ENCODE assay signal across 21 cellular contexts in the genomic region with DNA sequence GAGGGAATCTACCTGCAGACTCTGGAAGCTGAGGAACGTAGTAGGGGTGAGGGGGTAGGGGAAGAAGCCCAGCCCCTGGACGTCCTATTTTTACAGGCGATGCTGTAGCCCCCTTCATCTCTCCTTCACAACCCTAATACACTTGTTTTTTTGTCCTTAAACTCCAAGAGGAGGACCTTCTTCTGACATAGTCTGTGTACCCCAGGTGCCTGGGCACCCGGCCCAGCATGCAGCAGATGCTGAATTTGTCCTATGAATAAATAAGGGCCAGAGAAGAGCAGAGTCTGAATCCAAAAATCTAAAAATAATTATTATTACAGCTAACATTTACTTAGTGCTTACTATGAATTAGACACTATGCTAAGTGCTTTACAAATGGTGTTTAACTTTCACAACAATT. TPM values are rescaled to one million over a fixed set of nuclear protein-coding genes. Genes with fewer than 3 reads are reported as not detected.
A peak's percentile ranks its signal among the peaks of the same experiment; 100 is the strongest.
DNase-seq lines count a peak whose midpoint lies in the region; ATAC-seq and TF ChIP-seq lines count a peak whose summit lies in the region.
"Had no signal": no experiment of that assay in that cellular context is flagged by ENCODE, and none has a peak within 500 bp of the region (broad histone marks: within the 10 kb centered on the region; RNA-seq: fewer than 3 reads in every experiment).

No MANE protein-coding gene starts in this region.

- no peak overlapping the region for H3K4me3 Mint-ChIP-seq in effector memory CD8-positive, alpha-beta T cell
- no peak overlapping the region for H3K4me3 Mint-ChIP-seq in H9
- H3K4me3 Mint-ChIP-seq in activated T-cell treated with anti-CD3 and anti-CD28 coated beads, Interleukin-2, amount 50 U/mL, for 72 hours = no peak overlapping the region
- H3K4me3 Mint-ChIP-seq: activated naive CD4-positive, alpha-beta T cell treated with anti-CD3 and anti-CD28 coated beads for 36 hours had no signal

- H3K36me3 ChIP-seq in left ventricle myocardium inferior (no peaks in the 10 kb centered on the region), OCI-LY7 (ENCODE audit: insufficient read depth, low read length) (peaks cover 93% of the 10 kb centered on the region), skeletal muscle satellite cell (ENCODE audit: insufficient read depth, low read length) (peaks cover 7% of the 10 kb centered on the region)
- H3K36me3 ChIP-seq: gastrocnemius medialis had no signal

- no peak overlapping the region for H3K14ac ChIP-seq in H9 (ENCODE audit: insufficient read depth, low read length)

- no peak for ATAC-seq in left cardiac atrium
- no peak for ATAC-seq in effector memory CD8-positive, alpha-beta T cell (replicated peaks)
- ATAC-seq in activated T-cell treated with anti-CD3 and anti-CD28 coated beads, Interleukin-2, amount 50 U/mL, for 72 hours (replicated peaks in 1 of 2) = no peak
- ATAC-seq: gastrocnemius medialis, left lobe of liver had no signal

- no peak overlapping the region for H2BK5ac ChIP-seq in H9 (ENCODE audit: insufficient read length, low read length)

- H3K4me1 ChIP-seq in left ventricle myocardium inferior (peaks cover 29% of the 10 kb centered on the region), OCI-LY7 (ENCODE audit: insufficient read depth, low read length, poor library complexity, severe bottlenecking) (peaks cover 30% of the 10 kb centered on the region), skeletal muscle satellite cell (ENCODE audit: control insufficient read depth, insufficient read depth, low read length) (peaks cover 20% of the 10 kb centered on the region), H9 (ENCODE audit: insufficient read depth, low read length) (peaks cover 2% of the 10 kb centered on the region)
- H3K4me1 ChIP-seq: parathyroid adenoma had no signal

- H4K5ac ChIP-seq in H9 (ENCODE audit: insufficient read length, low read depth, low read length) = no peak overlapping the region

- H3K27me3 ChIP-seq in left ventricle myocardium inferior (ENCODE audit: low read depth) (no peaks in the 10 kb centered on the region), skeletal muscle satellite cell (ENCODE audit: control insufficient read depth, insufficient read depth, low read length) (no peaks in the 10 kb centered on the region), H9 (ENCODE audit: insufficient read depth, low read length) (no peaks in the 10 kb centered on the region)

- DNase-seq in left ventricle myocardium inferior = no peak
- DNase-seq in left cardiac atrium = no peak
- no peak for DNase-seq in OCI-LY7 (ENCODE audit: low spot score)
- DNase-seq in effector memory CD8-positive, alpha-beta T cell = no peak
- no peak for DNase-seq in H9
- no peak for DNase-seq in NCI-H2081 treated with DMSO at 0.1 percent for 48 hours (lab: John Stamatoyannopoulos, UW)
- no peak for DNase-seq in activated T-cell treated with anti-CD3 and anti-CD28 coated beads, Interleukin-2, amount 50 U/mL, for 72 hours
- DNase-seq: activated CD4-positive, alpha-beta T cell treated with anti-CD3 and anti-CD28 coated beads for 1 hour; activated CD8-positive, alpha-beta memory T cell treated with anti-CD3 and anti-CD28 coated beads, Interleukin-2, amount 50 U/mL, for 4 hours; activated naive CD4-positive, alpha-beta T cell treated with anti-CD3 and anti-CD28 coated beads for 36 hours; Calu3; gastrocnemius medialis; Karpas-422; NCI-H1417; NCI-H226; SHP77 treated with DMSO at 0.1 percent for 48 hours; stimulated activated CD4-positive, alpha-beta T cell treated with anti-CD3 and anti-CD28 coated beads, Interleukin-4, amount 100 ng/mL, for 1 hour; T1000 had no signal

- H3K9me2 ChIP-seq in OCI-LY7 (ENCODE audit: insufficient read depth, low read length) = no peaks in the 10 kb centered on the region

- H3K4me1 Mint-ChIP-seq in effector memory CD8-positive, alpha-beta T cell (ENCODE audit: low read depth in 2 of 2) = peaks cover 3 to 6% of the 10 kb centered on the region in 2 donors
- peaks cover 24 to 29% of the 10 kb centered on the region in 2 experiments for H3K4me1 Mint-ChIP-seq in H9
- peaks cover 35% of the 10 kb centered on the region for H3K4me1 Mint-ChIP-seq in activated T-cell treated with anti-CD3 and anti-CD28 coated beads, Interleukin-2, amount 50 U/mL, for 72 hours (ENCODE audit: low read depth)

- BruUV-seq in OCI-LY7 (replicated peaks; lab: Mats Ljungman, UMichigan) = no TSS peak

- H3K27ac ChIP-seq in left ventricle myocardium inferior (replicated peaks) (peak overlapping the region; percentile 23), OCI-LY7 (ENCODE audit: low read depth, low read length, poor library complexity, severe bottlenecking) (no peak overlapping the region), H9 (ENCODE audit: insufficient read length, low read depth, low read length) (no peak overlapping the region)
- H3K27ac ChIP-seq: gastrocnemius medialis, parathyroid adenoma had no signal

- H2AK5ac ChIP-seq in H9 (ENCODE audit: insufficient read length, low read length) = no peak overlapping the region

- H3K23ac ChIP-seq in H9 (ENCODE audit: insufficient read length, low read depth, low read length) = no peak overlapping the region

- no peaks in the 10 kb centered on the region for H3K9me3 Mint-ChIP-seq in effector memory CD8-positive, alpha-beta T cell
- H3K9me3 Mint-ChIP-seq in H9 = peaks cover 0 to 5% of the 10 kb centered on the region in 2 experiments; a peak in 1 of 5 replicates
- H3K9me3 Mint-ChIP-seq in activated T-cell treated with anti-CD3 and anti-CD28 coated beads, Interleukin-2, amount 50 U/mL, for 72 hours = peaks cover 0 to 1% of the 10 kb centered on the region in 2 donors
- H3K9me3 Mint-ChIP-seq: activated naive CD4-positive, alpha-beta T cell treated with anti-CD3 and anti-CD28 coated beads for 36 hours had no signal

- H3K27ac Mint-ChIP-seq in effector memory CD8-positive, alpha-beta T cell = peak overlapping the region; percentile 9 to 28
- H3K27ac Mint-ChIP-seq in H9 = no peak overlapping the region
- no peak overlapping the region for H3K27ac Mint-ChIP-seq in activated T-cell treated with anti-CD3 and anti-CD28 coated beads, Interleukin-2, amount 50 U/mL, for 72 hours
- H3K27ac Mint-ChIP-seq: activated naive CD4-positive, alpha-beta T cell treated with anti-CD3 and anti-CD28 coated beads for 36 hours had no signal

- H3K4ac ChIP-seq in H9 (ENCODE audit: low read depth, low read length) = no peak overlapping the region

- H3K18ac ChIP-seq in H9 (ENCODE audit: insufficient read length, low read depth, low read length) = no peak overlapping the region

- CTCF ChIA-PET in OCI-LY7 (lab: Charles Lee; ENCODE audit: unreplicated experiment) = no interaction called here

- no peak overlapping the region for H3K9ac ChIP-seq in skeletal muscle satellite cell (ENCODE audit: low read depth, low read length)
- H3K9ac ChIP-seq in H9 (ENCODE audit: extremely low read depth, insufficient read length, low read length) = no peak overlapping the region
- H3K9ac ChIP-seq: parathyroid adenoma had no signal

- no peak overlapping the region for H2BK15ac ChIP-seq in H9 (ENCODE audit: low read depth, low read length)

- peaks cover 10% of the 10 kb centered on the region for H3K9me3 ChIP-seq in left ventricle myocardium inferior (replicated peaks)
- peaks cover 10% of the 10 kb centered on the region for H3K9me3 ChIP-seq in OCI-LY7 (ENCODE audit: low read length)
- no peaks in the 10 kb centered on the region for H3K9me3 ChIP-seq in skeletal muscle satellite cell (replicated peaks; ENCODE audit: low read length)
- no peaks in the 10 kb centered on the region for H3K9me3 ChIP-seq in H9 (ENCODE audit: control insufficient read depth, low read depth, low read length)
- H3K9me3 ChIP-seq: gastrocnemius medialis had no signal

- peaks cover 3% of the 10 kb centered on the region for H3K36me3 Mint-ChIP-seq in effector memory CD8-positive, alpha-beta T cell (ENCODE audit: insufficient read depth)
- peaks cover 22 to 49% (median 39%) of the 10 kb centered on the region in 3 experiments for H3K36me3 Mint-ChIP-seq in H9 (ENCODE audit: insufficient read depth in 1 of 3, low read depth in 3 of 3)
- H3K36me3 Mint-ChIP-seq in activated T-cell treated with anti-CD3 and anti-CD28 coated beads, Interleukin-2, amount 50 U/mL, for 72 hours (ENCODE audit: insufficient read depth in 2 of 2) = peaks cover 7 to 38% of the 10 kb centered on the region in 2 donors

- H3K4me3 ChIP-seq in left ventricle myocardium inferior (no peak overlapping the region), OCI-LY7 (ENCODE audit: low read depth, low read length, poor library complexity, severe bottlenecking) (no peak overlapping the region), skeletal muscle satellite cell (ENCODE audit: low read length) (no peak overlapping the region)
- H3K4me3 ChIP-seq: gastrocnemius medialis had no signal

- no peak overlapping the region for H3K56ac ChIP-seq in H9 (ENCODE audit: insufficient read length, low read depth, low read length)

- POLR2A ChIA-PET in OCI-LY7 (lab: Charles Lee) = no interaction called here

- H4K20me1 ChIP-seq in OCI-LY7 (ENCODE audit: insufficient read depth, low read length) (no peaks in the 10 kb centered on the region), H9 (ENCODE audit: control insufficient read depth, insufficient read depth, insufficient read length) (no peaks in the 10 kb centered on the region)

- H3K4me2 ChIP-seq in OCI-LY7 (ENCODE audit: low read length) (peak overlapping the region; percentile 24; the same call in 1 of the 2 replicates), skeletal muscle satellite cell (ENCODE audit: low read length) (peak overlapping the region; percentile 34), H9 (ENCODE audit: insufficient read depth, insufficient read length, low read length) (no peak overlapping the region)

- no peak overlapping the region for H2BK120ac ChIP-seq in H9 (ENCODE audit: low read depth, low read length, poor library complexity, severe bottlenecking)

- H3K27me3 Mint-ChIP-seq in effector memory CD8-positive, alpha-beta T cell = no peaks in the 10 kb centered on the region
- H3K27me3 Mint-ChIP-seq in H9 (ENCODE audit: low read depth) = no peaks in the 10 kb centered on the region
- no peaks in the 10 kb centered on the region for H3K27me3 Mint-ChIP-seq in activated T-cell treated with anti-CD3 and anti-CD28 coated beads, Interleukin-2, amount 50 U/mL, for 72 hours (ENCODE audit: low read depth)

- H2AFZ ChIP-seq in OCI-LY7 (ENCODE audit: low read length) (no peak overlapping the region), H9 (ENCODE audit: low read length) (no peak overlapping the region)
- H2AFZ ChIP-seq: parathyroid adenoma had no signal

- H3K79me1 ChIP-seq in H9 (ENCODE audit: insufficient read depth, low read depth, low read length, poor library complexity, severe bottlenecking) = peaks cover 6% of the 10 kb centered on the region

- no peak overlapping the region for H4K91ac ChIP-seq in H9 (ENCODE audit: insufficient read length, low read depth, low read length)

- no peaks in the 10 kb centered on the region for H3K23me2 ChIP-seq in H9 (ENCODE audit: insufficient read length, low read depth, low read length, poor library complexity, severe bottlenecking)

- intact Hi-C loops in left ventricle myocardium inferior (cut with micrococcal nuclease) = no loop called here
- intact Hi-C loops in left cardiac atrium (cut with DNase I) = no loop called here
- intact Hi-C loops in OCI-LY7 (cut with micrococcal nuclease; ENCODE audit: unreplicated experiment) = no loop called here

- WGBS in H9 (ENCODE audit: extremely low coverage, insufficient read length, low lambda C conversion rate) = no CpG with 5 or more reads among the region's 4 CpGs

- H2BK12ac ChIP-seq in H9 (ENCODE audit: insufficient read length, low read depth, low read length) = no peak overlapping the region

- no peak for TF ChIP-seq CTCF in left ventricle myocardium inferior (IDR thresholded peaks at IDR 0.05; ENCODE audit: borderline replicate concordance)
- TF ChIP-seq CTCF in OCI-LY7 (conservative IDR thresholded peaks at IDR 0.05; ENCODE audit: low read length) = no peak
- no peak for TF ChIP-seq CTCF in H9 (conservative IDR thresholded peaks at IDR 0.05)

- no peak overlapping the region for H2BK20ac ChIP-seq in H9 (ENCODE audit: low read depth, low read length, poor library complexity, severe bottlenecking)

- H3K79me2 ChIP-seq in OCI-LY7 (ENCODE audit: insufficient read depth, low read depth, low read length) (peaks cover 100% of the 10 kb centered on the region), H9 (ENCODE audit: insufficient read depth, low read length) (peaks cover 16% of the 10 kb centered on the region; the same call in 1 of the 2 replicates)
- H3K79me2 ChIP-seq: parathyroid adenoma had no signal

- H3T11ph ChIP-seq in H9 (ENCODE audit: low read length) = no peak overlapping the region

- H4K8ac ChIP-seq in H9 (replicated peaks; ENCODE audit: insufficient read length, low read depth, low read length) = no peak overlapping the region

RNA-seq across cellular contexts. Expression of a gene that starts 5.1 kb away (rescaled TPM):
- 0.49 TPM for total RNA-seq in left ventricle myocardium inferior
- total RNA-seq in left cardiac atrium = under 1 TPM; 0.16 to 0.85 TPM
- 33.4 and 42.2 TPM in 2 replicates for total RNA-seq in OCI-LY7 (2014; rRNA removed; shearing (Covaris generic))
- 126 and 146 TPM in 2 replicates for total RNA-seq in OCI-LY7 (2022)
- 4.4 and 4.6 TPM in 2 replicates for total RNA-seq in skeletal muscle satellite cell (2012; rRNA removed)
- 51.8 and 52.6 TPM in 2 replicates for total RNA-seq in H9 (2021)
- total RNA-seq in activated T-cell treated with anti-CD3 and anti-CD28 coated beads, Interleukin-2, amount 50 U/mL, for 72 hours = 10 to 100 TPM; 33.0 to 48.1 TPM

RNA-seq across cellular contexts. Expression of a gene that starts 25.6 kb away (rescaled TPM):
- total RNA-seq in left ventricle myocardium inferior = 0.74 TPM
- 1 to 10 TPM in 1 of 2 donors, under 1 TPM in 1; 0.94 to 2.9 TPM for total RNA-seq in left cardiac atrium
- total RNA-seq in OCI-LY7 (2014; rRNA removed; shearing (Covaris generic)) = not detected in 2 replicates
- total RNA-seq in OCI-LY7 (2022) = not detected in 2 replicates
- not detected in 2 replicates for total RNA-seq in skeletal muscle satellite cell (2012; rRNA removed)
- 6.0 and 6.4 TPM in 2 replicates for total RNA-seq in H9 (2021)
- 1 to 10 TPM in 1 of 2 donors, under 1 TPM in 1; 0.94 to 2.0 TPM for total RNA-seq in activated T-cell treated with anti-CD3 and anti-CD28 coated beads, Interleukin-2, amount 50 U/mL, for 72 hours
- total RNA-seq: gastrocnemius medialis had no signal

RNA-seq across cellular contexts. Expression of a gene that starts 27.2 kb away (rescaled TPM):
- total RNA-seq in left ventricle myocardium inferior (4.1 TPM), left cardiac atrium (1 to 10 TPM; 2.3 to 4.0 TPM), OCI-LY7 (2022) (not detected in 2 replicates), H9 (2021) (1.1 and 1.2 TPM in 2 replicates)
- 0.51 TPM in 1 of 2 replicates, not detected in the other for total RNA-seq in OCI-LY7 (2014; rRNA removed; shearing (Covaris generic))
- total RNA-seq in skeletal muscle satellite cell (2012; rRNA removed) = under 0.01 TPM in 1 of 2 replicates, not detected in the other
- total RNA-seq in activated T-cell treated with anti-CD3 and anti-CD28 coated beads, Interleukin-2, amount 50 U/mL, for 72 hours = not detected
- total RNA-seq: activated naive CD4-positive, alpha-beta T cell treated with anti-CD3 and anti-CD28 coated beads for 36 hours; Calu3; gastrocnemius medialis had no signal

RNA-seq across cellular contexts. Expression of a gene that starts 43.2 kb away (rescaled TPM):
- total RNA-seq in left ventricle myocardium inferior (62.0 TPM), left cardiac atrium (10 to 100 TPM; 59.0 to 66.1 TPM), OCI-LY7 (2022) (133 and 148 TPM in 2 replicates), H9 (2021) (150 and 161 TPM in 2 replicates)
- total RNA-seq in OCI-LY7 (2014; rRNA removed; shearing (Covaris generic)) = 73.5 and 91.4 TPM in 2 replicates
- 94.4 and 120 TPM in 2 replicates for total RNA-seq in skeletal muscle satellite cell (2012; rRNA removed)
- total RNA-seq in activated T-cell treated with anti-CD3 and anti-CD28 coated beads, Interleukin-2, amount 50 U/mL, for 72 hours = 100 to 1,000 TPM; 123 to 132 TPM

Comparison
In these comparisons a context has a peak if more than half of its experiments do, and no peak if none do; other contexts are left out.
1. H3K27ac Mint-ChIP-seq: peak in effector memory CD8-positive, alpha-beta T cell (2 of 2); none in H9 (0 of 3) and activated T-cell treated with anti-CD3 and anti-CD28 coated beads, Interleukin-2, amount 50 U/mL, for 72 hours (single experiment).
2. RNA of a gene that starts 5.1 kb away (total RNA-seq): 33.4 to 146 TPM in OCI-LY7, 51.8 to 52.6 TPM in H9 and 33.0 to 48.1 TPM in activated T-cell treated with anti-CD3 and anti-CD28 coated beads, Interleukin-2, amount 50 U/mL, for 72 hours; 0.16 to 0.85 TPM in left cardiac atrium and 0.49 TPM in left ventricle myocardium inferior (single experiment); every median in the first group is over 10 times any median in the second.